21 cellular contexts compared by ENCODE assay signal in genomic region chr10:43253461-43254198, GRCh38. TPM values are rescaled to one million over a fixed set of nuclear protein-coding genes. Genes with fewer than 3 reads are reported as not detected.
DNase-seq lines count a peak whose midpoint lies in the region; ATAC-seq, FAIRE-seq and TF ChIP-seq lines count a peak whose summit lies in the region.
"Had no signal": no experiment of that assay in that cellular context is flagged by ENCODE, and none has a peak within 500 bp of the region (broad histone marks: within the 10 kb centered on the region; RNA-seq: fewer than 3 reads in every experiment).

No MANE protein-coding gene starts in this region.

- in situ Hi-C loops in GM13976 (cut with MboI; ENCODE audit: low sequenced_read_pairs, unreplicated experiment) (no loop called here), K562 (cut with MboI) (no loop called here)

- H3K27me3 ChIP-seq in K562 (ENCODE audit: control insufficient read depth in 2 of 2, insufficient read depth in 2 of 2, low read length in 2 of 2): peaks cover 11 to 77% of the 10 kb centered on the region in 2 experiments
- H3K27me3 ChIP-seq: SJCRH30 had no signal

- FAIRE-seq in K562 (lab: Jason Lieb, UNC): peak; percentile 56
- FAIRE-seq: colon, endothelial cell of umbilical vein, keratinocyte had no signal

- WGBS in K562 (ENCODE audit: insufficient coverage, low coverage, missing lambda C conversion rate): 2% methylated on average over 16 of the region's 16 CpGs

- no peak for TF ChIP-seq EP300 in K562 (IDR thresholded peaks at IDR 0.05; ENCODE audit: low read length)

- peaks cover 17% of the 10 kb centered on the region for H3K27me3 Mint-ChIP-seq in stimulated activated naive CD8-positive, alpha-beta T cell treated with anti-CD3 and anti-CD28 coated beads, Interleukin-15, amount 100 ng/mL, for 72 hours
- no peaks in the 10 kb centered on the region for H3K27me3 Mint-ChIP-seq in T-helper 17 cell

- H3K4me3 Mint-ChIP-seq in stimulated activated naive CD8-positive, alpha-beta T cell treated with anti-CD3 and anti-CD28 coated beads, Interleukin-15, amount 100 ng/mL, for 72 hours: no peak overlapping the region
- H3K4me3 Mint-ChIP-seq in T-helper 17 cell: no peak overlapping the region
- H3K4me3 Mint-ChIP-seq: activated naive CD8-positive, alpha-beta T cell treated with anti-CD3 and anti-CD28 coated beads, Interleukin-2, amount 10 ng/mL, durations not matched to agents 7 days and 5 days; activated T-helper 1 cell treated with anti-CD3 and anti-CD28 coated beads, Interleukin-12 subunit alpha, Interleukin-12 subunit beta, Interleukin-2, Interleukin-4 antibody, amounts not matched to agents 30 ng/mL and 10 ng/mL and 1 ng/mL, durations not matched to agents 14 hours and 24 hours and 36 hours; B cell; mesothelial cell of epicardium; T-helper 2 cell treated with Interferon-gamma antibody and Interleukin-4, amounts not matched to agents 5 μg/mL and 100 μg/mL, for 36 hours; WTC11 had no signal

- peak overlapping the region in 1 of 2 experiments; percentile 60; a peak in 2 of 4 replicates for H3K9ac ChIP-seq in K562 (ENCODE audit: insufficient read depth in 1 of 2, low read depth in 2 of 2, low read length in 2 of 2)

- TF ChIP-seq RAD21 in K562 (CRISPR knock-in tag; conservative IDR thresholded peaks at IDR 0.05 in 1 of 2, IDR thresholded peaks at IDR 0.05 in 1 of 2): no peak

- DNase-seq in GM13976 (ENCODE audit: low spot score): peak; percentile 26
- no peak for DNase-seq in K562 (ENCODE audit: extremely low read depth in 1 of 4, low spot score in 3 of 4)
- peak; percentile 36 for DNase-seq in left lobe of liver (ENCODE audit: low spot score)
- DNase-seq in stimulated activated naive CD8-positive, alpha-beta T cell treated with anti-CD3 and anti-CD28 coated beads, Interleukin-15, amount 100 ng/mL, for 72 hours: peak in 1 of 2 donors; percentile 7
- DNase-seq in T-helper 17 cell: no peak
- no peak for DNase-seq in NK-92 treated with Interleukin-12 subunit alpha and Interleukin-12 subunit beta, amount 100 ng/mL, for 24 hours (lab: John Stamatoyannopoulos, UW)
- no peak for DNase-seq in DMS 273 (lab: John Stamatoyannopoulos, UW; ENCODE audit: unreplicated experiment)
- DNase-seq: NCI-H146, NCI-H2171 treated with DMSO at 0.1 percent for 48 hours, PC-3, SJCRH30 had no signal

- H4K20me1 ChIP-seq in K562 (replicated peaks; ENCODE audit: control insufficient read depth, insufficient read depth, low read length): no peaks in the 10 kb centered on the region; the same call in 1 of the 2 replicates

- TF ChIP-seq CTCF in GM13976 (IDR thresholded peaks at IDR 0.05; ENCODE audit: borderline replicate concordance, control extremely low read depth, extremely low read depth, insufficient read depth, missing control alignments) (no peak), K562 (IDR thresholded peaks at IDR 0.05 in 2 of 3, conservative IDR thresholded peaks at IDR 0.05 in 1 of 3; ENCODE audit: insufficient read depth in 2 of 3, low read depth in 1 of 3, low read length in 3 of 3) (no peak)

- no peak overlapping the region for H3K4me3 ChIP-seq in K562
- H3K4me3 ChIP-seq: SJCRH30 had no signal

- no peaks in the 10 kb centered on the region for H3K36me3 ChIP-seq in K562 (ENCODE audit: control insufficient read depth, insufficient read depth, low read length)
- H3K36me3 ChIP-seq: SJCRH30 had no signal

- no peak for TF ChIP-seq POLR2A in K562 (conservative IDR thresholded peaks at IDR 0.05)

- no TSS peak for BruUV-seq in K562 (replicated peaks; lab: Mats Ljungman, UMichigan)

- POLR2A ChIA-PET in K562 (lab: Yijun Ruan, JAX): interaction anchor here (0.7 to 2.0 kb wide), 3 partner anchors 12 to 186 kb away, joined by 3 to 6 read pairs (median 4); no protein-coding TSS in a partner anchor

- no peaks in the 10 kb centered on the region for H3K9me3 ChIP-seq in K562 (replicated peaks; ENCODE audit: control insufficient read depth, insufficient read depth, low read depth, low read length)
- no peaks in the 10 kb centered on the region for H3K9me3 ChIP-seq in T-helper 17 cell (ENCODE audit: control insufficient read depth, low read length, poor library complexity, severe bottlenecking)
- H3K9me3 ChIP-seq: SJCRH30 had no signal

- CTCF ChIA-PET in K562 (lab: Yijun Ruan, JAX; ENCODE audit: low intra/inter-chr PET ratio): no interaction called here

- H3K36me3 Mint-ChIP-seq in T-helper 17 cell (ENCODE audit: low read depth): no peaks in the 10 kb centered on the region
- H3K36me3 Mint-ChIP-seq: activated naive CD8-positive, alpha-beta T cell treated with anti-CD3 and anti-CD28 coated beads, Interleukin-2, amount 10 ng/mL, durations not matched to agents 7 days and 5 days; mesothelial cell of epicardium; WTC11 had no signal

- H3K4me1 Mint-ChIP-seq in stimulated activated naive CD8-positive, alpha-beta T cell treated with anti-CD3 and anti-CD28 coated beads, Interleukin-15, amount 100 ng/mL, for 72 hours: peaks cover 18% of the 10 kb centered on the region
- H3K4me1 Mint-ChIP-seq in T-helper 17 cell: peaks cover 17% of the 10 kb centered on the region

- peaks cover 4 to 59% of the 10 kb centered on the region in 2 experiments; a peak in 4 of 5 replicates for H3K4me1 ChIP-seq in K562 (replicated peaks in 1 of 2; ENCODE audit: control insufficient read depth in 2 of 2, insufficient read depth in 2 of 2, low read length in 2 of 2)
- H3K4me1 ChIP-seq: SJCRH30 had no signal

- H3K27ac ChIP-seq in K562 (ENCODE audit: extremely low read depth, low read depth, low read length): no peak overlapping the region
- H3K27ac ChIP-seq: SJCRH30 had no signal

- no peaks in the 10 kb centered on the region for H3K9me3 Mint-ChIP-seq in stimulated activated naive CD8-positive, alpha-beta T cell treated with anti-CD3 and anti-CD28 coated beads, Interleukin-15, amount 100 ng/mL, for 72 hours
- H3K9me3 Mint-ChIP-seq: activated naive CD8-positive, alpha-beta T cell treated with anti-CD3 and anti-CD28 coated beads, Interleukin-2, amount 10 ng/mL, durations not matched to agents 7 days and 5 days; activated T-helper 1 cell treated with anti-CD3 and anti-CD28 coated beads, Interleukin-12 subunit alpha, Interleukin-12 subunit beta, Interleukin-2, Interleukin-4 antibody, amounts not matched to agents 30 ng/mL and 10 ng/mL and 1 ng/mL, durations not matched to agents 14 hours and 24 hours and 36 hours; mesothelial cell of epicardium; T-helper 2 cell treated with Interferon-gamma antibody and Interleukin-4, amounts not matched to agents 5 μg/mL and 100 μg/mL, for 36 hours; WTC11 had no signal

- H3K4me2 ChIP-seq in K562 (ENCODE audit: insufficient read depth, low read length): no peak overlapping the region

- H3K79me2 ChIP-seq in K562 (ENCODE audit: control insufficient read depth, insufficient read depth, low read length): no peaks in the 10 kb centered on the region

- H2AFZ ChIP-seq in K562 (ENCODE audit: low read depth, low read length): no peak overlapping the region

- ATAC-seq in K562 (no peak), left lobe of liver (no peak), T-helper 17 cell (no peak)
- peak; percentile 9 for ATAC-seq in stimulated activated naive CD8-positive, alpha-beta T cell treated with anti-CD3 and anti-CD28 coated beads, Interleukin-15, amount 100 ng/mL, for 72 hours
- ATAC-seq: HCT116, PC-3, WTC11 had no signal

- H3K9me1 ChIP-seq in K562 (ENCODE audit: control insufficient read depth, insufficient read depth, low read length): peaks cover 3% of the 10 kb centered on the region

- intact Hi-C loops in K562 (cut with micrococcal nuclease): no loop called here

- no peak overlapping the region for H3K27ac Mint-ChIP-seq in stimulated activated naive CD8-positive, alpha-beta T cell treated with anti-CD3 and anti-CD28 coated beads, Interleukin-15, amount 100 ng/mL, for 72 hours
- H3K27ac Mint-ChIP-seq in T-helper 17 cell: no peak overlapping the region
- H3K27ac Mint-ChIP-seq: activated naive CD8-positive, alpha-beta T cell treated with anti-CD3 and anti-CD28 coated beads, Interleukin-2, amount 10 ng/mL, durations not matched to agents 7 days and 5 days; activated T-helper 1 cell treated with anti-CD3 and anti-CD28 coated beads, Interleukin-12 subunit alpha, Interleukin-12 subunit beta, Interleukin-2, Interleukin-4 antibody, amounts not matched to agents 30 ng/mL and 10 ng/mL and 1 ng/mL, durations not matched to agents 14 hours and 24 hours and 36 hours; B cell; mesothelial cell of epicardium; WTC11 had no signal

TF ChIP-seq in K562, 482 proteins besides CTCF, POLR2A, EP300 and RAD21:
- TF ChIP-seq ZNF444 (CRISPR knock-in tag; IDR thresholded peaks at IDR 0.05) (no peak), NR2C2 (CRISPR knock-in tag; IDR thresholded peaks at IDR 0.05) (no peak), NR2C2 (tag; IDR thresholded peaks at IDR 0.05) (0 out of 2 replicates have a peak, but pooled peaks have one; percentile 11)

RNA-seq across cellular contexts. Expression of gene RASGEF1A, which starts 13.2 kb away (rescaled TPM):
- total RNA-seq in K562 (2011; cell fraction: chromatin; rRNA removed; ENCODE audit: low replicate concordance): 16.2 and 38.5 TPM in 2 replicates
- total RNA-seq in K562 (2011; cell fraction: nucleolus; rRNA removed): 29.0 and 30.1 TPM in 2 replicates
- 17.3 and 19.3 TPM in 2 replicates for total RNA-seq in K562 (2011; cell fraction: nucleoplasm; rRNA removed)
- total RNA-seq in K562 (2014; rRNA removed): 29.7 and 32.0 TPM in 2 replicates
- total RNA-seq in K562 (2014; rRNA removed; fragmentation: Illumina TruSeq; extraction: Trizol): 8.1 and 9.2 TPM in 2 replicates
- total RNA-seq in K562 (2015; rRNA removed; fragmentation: Illumina TruSeq; extraction: Trizol): 9.8 and 10.2 TPM in 2 replicates
- total RNA-seq in K562 (2021): 20.9 and 21.5 TPM in 2 replicates
- polyA plus RNA-seq in K562 (2011; rRNA removed): 25.3 and 28.7 TPM in 2 replicates
- polyA plus RNA-seq in K562 (2011; cell fraction: cytosol; rRNA removed): 27.5 and 49.3 TPM in 2 replicates
- 38.8 and 68.7 TPM in 2 replicates for polyA plus RNA-seq in K562 (2011; cell fraction: nucleus; rRNA removed)
- polyA plus RNA-seq in K562 (2012): 7.4 and 13.1 TPM in 2 replicates
- 14.7 and 18.9 TPM in 2 replicates for polyA plus RNA-seq in K562 (2014; fragmentation: Illumina TruSeq; extraction: Trizol)
- 1 to 10 TPM; 1.6 to 2.9 TPM for polyA plus RNA-seq in K562 (2014; fragmentation: Nextera tagmentation; extraction: Ambion mirVana)
- 24.2 and 27.9 TPM in 2 replicates for polyA plus RNA-seq in K562 (2014; rRNA removed)
- 9.3 and 18.5 TPM in 2 replicates for polyA minus RNA-seq in K562 (2011; rRNA and poly(A)+ RNA removed)
- polyA minus RNA-seq in K562 (2011; cell fraction: cytosol; rRNA and poly(A)+ RNA removed): 19.4 and 20.6 TPM in 2 replicates
- polyA minus RNA-seq in K562 (2011; cell fraction: nucleus; rRNA and poly(A)+ RNA removed): 21.3 TPM in 2 replicates
- 0.13 TPM for total RNA-seq in left lobe of liver
- total RNA-seq in T-helper 17 cell: 1 to 10 TPM; 3.1 to 3.4 TPM
- total RNA-seq: PC-3, SJCRH30 had no signal

Comparison
In these comparisons a context has a peak if more than half of its experiments do, and no peak if none do; other contexts are left out.
1. DNase-seq: peak in GM13976 (single experiment) and left lobe of liver (single experiment); none in K562 (0 of 4), T-helper 17 cell (0 of 3), NK-92 treated with Interleukin-12 subunit alpha and Interleukin-12 subunit beta, amount 100 ng/mL, for 24 hours (single experiment) and DMS 273 (single experiment).